Comparison of ENCODE assay signal across 29 cellular contexts in genomic region chr7:67414858-67415257, GRCh38.
"Had no signal": no experiment of that assay in that cellular context is flagged by ENCODE, and none has a peak within 500 bp of the region (broad histone marks: within the 10 kb centered on the region; RNA-seq: fewer than 3 reads in every experiment).

No MANE protein-coding gene starts in this region.

- FAIRE-seq: urothelium cell line had no signal

- H3K4me1 ChIP-seq: stomach, suprapubic skin, testis, thyroid gland, tibial artery, tibial nerve, transverse colon, upper lobe of right lung, uterus, vagina had no signal

- H3K36me3 ChIP-seq: stomach, suprapubic skin, thoracic aorta, thyroid gland, tibial artery, tibial nerve, transverse colon, upper lobe of left lung, upper lobe of right lung, uterus, vagina had no signal

- H3K27me3 ChIP-seq: stomach, suprapubic skin, testis, thyroid gland, tibial nerve, transverse colon, upper lobe of left lung, upper lobe of right lung, uterus, vagina had no signal

- H3K27ac ChIP-seq: stomach, suprapubic skin, testis, thoracic aorta, thyroid gland, tibial artery, tibial nerve, transverse colon, upper lobe of left lung, upper lobe of right lung, uterus, vagina had no signal

- H3K27me3 Mint-ChIP-seq: stimulated activated memory B cell treated with anti-CD40 and anti-IgM and Interleukin-4, amounts not matched to agents 10 μg/mL and 1 μg/mL and 100 μg/mL, for 72 hours; stimulated activated naive CD8-positive, alpha-beta T cell treated with anti-CD3 and anti-CD28 coated beads, Interleukin-15, amount 100 ng/mL, for 72 hours; stimulated activated naive CD8-positive, alpha-beta T cell treated with anti-CD3 and anti-CD28 coated beads, Interleukin-15, Interleukin-2, amounts not matched to agents 100 ng/mL and 50 ng/mL, for 24 hours; type B pancreatic cell had no signal

- H3K4me3 ChIP-seq: stomach, suprapubic skin, testis, thoracic aorta, thyroid gland, tibial artery, tibial nerve, transverse colon, upper lobe of left lung, upper lobe of right lung, uterus, vagina had no signal

- H3K27ac Mint-ChIP-seq: stimulated activated effector memory CD8-positive, alpha-beta T cell treated with anti-CD3 and anti-CD28 coated beads, Interleukin-12 subunit alpha, Interleukin-12 subunit beta, amount 100 ng/mL, for 72 hours; stimulated activated memory B cell treated with anti-CD40 and anti-IgM and Interleukin-4, amounts not matched to agents 10 μg/mL and 1 μg/mL and 100 μg/mL, for 72 hours; stimulated activated naive B cell treated with anti-CD40 and anti-IgM and Interleukin-4, amounts not matched to agents 10 μg/mL and 1 μg/mL and 100 μg/mL, for 72 hours; stimulated activated naive CD8-positive, alpha-beta T cell treated with anti-CD3 and anti-CD28 coated beads, Interleukin-15, Interleukin-2, amounts not matched to agents 100 ng/mL and 50 ng/mL, for 24 hours; type B pancreatic cell had no signal

- DNase-seq: stimulated activated CD4-positive, alpha-beta T cell treated with anti-CD3 and anti-CD28 coated beads, Interleukin-2, amount 100 ng/mL, for 48 hours; stimulated activated CD4-positive, alpha-beta T cell treated with anti-CD3 and anti-CD28 coated beads, Interleukin-4, amount 100 ng/mL, for 1 hour; stimulated activated CD4-positive, alpha-beta T cell treated with anti-CD3 and anti-CD28 coated beads, Interleukin-4, amount 100 ng/mL, for 24 hours; stimulated activated CD4-positive, alpha-beta T cell treated with anti-CD3 and anti-CD28 coated beads, Interleukin-4, amount 100 ng/mL, for 4 hours; stimulated activated CD8-positive, alpha-beta memory T cell treated with anti-CD3 and anti-CD28 coated beads, Interleukin-4, amount 100 ng/mL, for 48 hours; stimulated activated naive B cell treated with anti-CD40 and anti-IgM and Interleukin-4, amounts not matched to agents 10 μg/mL and 1 μg/mL and 100 μg/mL, for 72 hours; stimulated activated naive CD4-positive, alpha-beta T cell; stimulated activated naive CD4-positive, alpha-beta T cell treated with Interleukin-2 at 50 U/mL for 16 hours; stimulated activated naive CD8-positive, alpha-beta T cell treated with anti-CD3 and anti-CD28 coated beads, Interleukin-15, amount 100 ng/mL, for 72 hours; stimulated activated naive CD8-positive, alpha-beta T cell treated with anti-CD3 and anti-CD28 coated beads, Interleukin-15, Interleukin-2, amounts not matched to agents 100 U/mL and 50 U/mL, for 24 hours; stomach; substantia nigra; testis; thyroid gland; tibial artery; transverse colon; trophoblast cell; upper lobe of left lung; upper lobe of right lung; uterus had no signal

- ATAC-seq: stimulated activated effector memory CD8-positive, alpha-beta T cell treated with anti-CD3 and anti-CD28 coated beads, Interleukin-12 subunit alpha, Interleukin-12 subunit beta, amount 100 ng/mL, for 72 hours; stimulated activated memory B cell treated with anti-CD40 and anti-IgM and Interleukin-4, amounts not matched to agents 10 μg/mL and 1 μg/mL and 100 μg/mL, for 72 hours; stimulated activated naive B cell treated with anti-CD40 and anti-IgM and Interleukin-4, amounts not matched to agents 10 μg/mL and 1 μg/mL and 100 μg/mL, for 72 hours; stimulated activated naive CD8-positive, alpha-beta T cell treated with anti-CD3 and anti-CD28 coated beads, Interleukin-15, amount 100 ng/mL, for 72 hours; stimulated activated naive CD8-positive, alpha-beta T cell treated with anti-CD3 and anti-CD28 coated beads, Interleukin-15, Interleukin-2, amounts not matched to agents 100 U/mL and 50 U/mL, for 24 hours; upper lobe of right lung had no signal

- H3K9me3 ChIP-seq: testis, thoracic aorta, thyroid gland, upper lobe of right lung, uterus, vagina had no signal

- H3K4me3 Mint-ChIP-seq: stimulated activated effector memory CD8-positive, alpha-beta T cell treated with anti-CD3 and anti-CD28 coated beads, Interleukin-12 subunit alpha, Interleukin-12 subunit beta, amount 100 ng/mL, for 72 hours; stimulated activated memory B cell treated with anti-CD40 and anti-IgM and Interleukin-4, amounts not matched to agents 10 μg/mL and 1 μg/mL and 100 μg/mL, for 72 hours; stimulated activated naive B cell treated with anti-CD40 and anti-IgM and Interleukin-4, amounts not matched to agents 10 μg/mL and 1 μg/mL and 100 μg/mL, for 72 hours; stimulated activated naive CD8-positive, alpha-beta T cell treated with anti-CD3 and anti-CD28 coated beads, Interleukin-15, amount 100 ng/mL, for 72 hours; stimulated activated naive CD8-positive, alpha-beta T cell treated with anti-CD3 and anti-CD28 coated beads, Interleukin-15, Interleukin-2, amounts not matched to agents 100 ng/mL and 50 ng/mL, for 24 hours; type B pancreatic cell had no signal

- H3K36me3 Mint-ChIP-seq: stimulated activated effector memory CD8-positive, alpha-beta T cell treated with anti-CD3 and anti-CD28 coated beads, Interleukin-12 subunit alpha, Interleukin-12 subunit beta, amount 100 ng/mL, for 72 hours; stimulated activated memory B cell treated with anti-CD40 and anti-IgM and Interleukin-4, amounts not matched to agents 10 μg/mL and 1 μg/mL and 100 μg/mL, for 72 hours; stimulated activated naive B cell treated with anti-CD40 and anti-IgM and Interleukin-4, amounts not matched to agents 10 μg/mL and 1 μg/mL and 100 μg/mL, for 72 hours had no signal

- H3K4me1 Mint-ChIP-seq: stimulated activated effector memory CD8-positive, alpha-beta T cell treated with anti-CD3 and anti-CD28 coated beads, Interleukin-12 subunit alpha, Interleukin-12 subunit beta, amount 100 ng/mL, for 72 hours; stimulated activated memory B cell treated with anti-CD40 and anti-IgM and Interleukin-4, amounts not matched to agents 10 μg/mL and 1 μg/mL and 100 μg/mL, for 72 hours; stimulated activated naive B cell treated with anti-CD40 and anti-IgM and Interleukin-4, amounts not matched to agents 10 μg/mL and 1 μg/mL and 100 μg/mL, for 72 hours; stimulated activated naive CD8-positive, alpha-beta T cell treated with anti-CD3 and anti-CD28 coated beads, Interleukin-15, amount 100 ng/mL, for 72 hours had no signal
